In genomic region chr1:32400876-32401631, GRCh38 we compare ENCODE assay signal across 1 cellular context.
TF ChIP-seq lines count a peak whose summit lies in the region.

No MANE protein-coding gene starts in this region.

TF ChIP-seq in K562, 482 proteins besides CTCF, POLR2A, EP300 and RAD21 (continued from another document and continues in another):
- TF ChIP-seq UBTF (IDR thresholded peaks at IDR 0.05; ENCODE audit: borderline replicate concordance in 1 of 2, low read depth in 2 of 2, low read length in 2 of 2) = peak in 1 of 2 experiments; percentile 22; a peak in 1 of 4 replicates
- no peak for TF ChIP-seq ZNF212 (CRISPR knock-in tag; IDR thresholded peaks at IDR 0.05)
- TF ChIP-seq U2AF1 (optimal IDR thresholded peaks at IDR 0.05; ENCODE audit: low read depth, low read length) = no peak
- TF ChIP-seq ZNF253 (CRISPR knock-in tag; conservative IDR thresholded peaks at IDR 0.05) = no peak
- no peak for TF ChIP-seq ZC3H11A (IDR thresholded peaks at IDR 0.05; ENCODE audit: low read depth, low read length)
- TF ChIP-seq ZNF57 (CRISPR knock-in tag; IDR thresholded peaks at IDR 0.05) = no peak
- TF ChIP-seq CAMTA2 (CRISPR knock-in tag; conservative IDR thresholded peaks at IDR 0.05) = no peak
- TF ChIP-seq KLF13 (tag; IDR thresholded peaks at IDR 0.05; ENCODE audit: borderline replicate concordance, low read depth) = no peak
- no peak for TF ChIP-seq FOXJ2 (tag; IDR thresholded peaks at IDR 0.05)
- TF ChIP-seq, protein P1, sequence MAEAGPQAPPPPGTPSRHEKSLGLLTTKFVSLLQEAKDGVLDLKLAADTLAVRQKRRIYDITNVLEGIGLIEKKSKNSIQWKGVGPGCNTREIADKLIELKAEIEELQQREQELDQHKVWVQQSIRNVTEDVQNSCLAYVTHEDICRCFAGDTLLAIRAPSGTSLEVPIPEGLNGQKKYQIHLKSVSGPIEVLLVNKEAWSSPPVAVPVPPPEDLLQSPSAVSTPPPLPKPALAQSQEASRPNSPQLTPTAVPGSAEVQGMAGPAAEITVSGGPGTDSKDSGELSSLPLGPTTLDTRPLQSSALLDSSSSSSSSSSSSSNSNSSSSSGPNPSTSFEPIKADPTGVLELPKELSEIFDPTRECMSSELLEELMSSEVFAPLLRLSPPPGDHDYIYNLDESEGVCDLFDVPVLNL (CRISPR knock-in tag; IDR thresholded peaks at IDR 0.05; ENCODE audit: low read depth) = no peak
- no peak for TF ChIP-seq ZNF146 (CRISPR knock-in tag; IDR thresholded peaks at IDR 0.05; ENCODE audit: unreplicated experiment)
- TF ChIP-seq, protein P2, sequence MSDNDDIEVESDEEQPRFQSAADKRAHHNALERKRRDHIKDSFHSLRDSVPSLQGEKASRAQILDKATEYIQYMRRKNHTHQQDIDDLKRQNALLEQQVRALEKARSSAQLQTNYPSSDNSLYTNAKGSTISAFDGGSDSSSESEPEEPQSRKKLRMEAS (CRISPR knock-in tag; IDR thresholded peaks at IDR 0.05) = no peak
- TF ChIP-seq GMEB1 (CRISPR knock-in tag; IDR thresholded peaks at IDR 0.05) = no peak
- no peak for TF ChIP-seq TARDBP (IDR thresholded peaks at IDR 0.05)
- TF ChIP-seq ZBED1 (IDR thresholded peaks at IDR 0.05) = no peak
- peak; percentile 21; the same call in 1 of the 2 replicates for TF ChIP-seq ARID1B (IDR thresholded peaks at IDR 0.05)
- TF ChIP-seq ZNF23 (CRISPR knock-in tag; IDR thresholded peaks at IDR 0.05) = no peak
- TF ChIP-seq, protein P3, sequence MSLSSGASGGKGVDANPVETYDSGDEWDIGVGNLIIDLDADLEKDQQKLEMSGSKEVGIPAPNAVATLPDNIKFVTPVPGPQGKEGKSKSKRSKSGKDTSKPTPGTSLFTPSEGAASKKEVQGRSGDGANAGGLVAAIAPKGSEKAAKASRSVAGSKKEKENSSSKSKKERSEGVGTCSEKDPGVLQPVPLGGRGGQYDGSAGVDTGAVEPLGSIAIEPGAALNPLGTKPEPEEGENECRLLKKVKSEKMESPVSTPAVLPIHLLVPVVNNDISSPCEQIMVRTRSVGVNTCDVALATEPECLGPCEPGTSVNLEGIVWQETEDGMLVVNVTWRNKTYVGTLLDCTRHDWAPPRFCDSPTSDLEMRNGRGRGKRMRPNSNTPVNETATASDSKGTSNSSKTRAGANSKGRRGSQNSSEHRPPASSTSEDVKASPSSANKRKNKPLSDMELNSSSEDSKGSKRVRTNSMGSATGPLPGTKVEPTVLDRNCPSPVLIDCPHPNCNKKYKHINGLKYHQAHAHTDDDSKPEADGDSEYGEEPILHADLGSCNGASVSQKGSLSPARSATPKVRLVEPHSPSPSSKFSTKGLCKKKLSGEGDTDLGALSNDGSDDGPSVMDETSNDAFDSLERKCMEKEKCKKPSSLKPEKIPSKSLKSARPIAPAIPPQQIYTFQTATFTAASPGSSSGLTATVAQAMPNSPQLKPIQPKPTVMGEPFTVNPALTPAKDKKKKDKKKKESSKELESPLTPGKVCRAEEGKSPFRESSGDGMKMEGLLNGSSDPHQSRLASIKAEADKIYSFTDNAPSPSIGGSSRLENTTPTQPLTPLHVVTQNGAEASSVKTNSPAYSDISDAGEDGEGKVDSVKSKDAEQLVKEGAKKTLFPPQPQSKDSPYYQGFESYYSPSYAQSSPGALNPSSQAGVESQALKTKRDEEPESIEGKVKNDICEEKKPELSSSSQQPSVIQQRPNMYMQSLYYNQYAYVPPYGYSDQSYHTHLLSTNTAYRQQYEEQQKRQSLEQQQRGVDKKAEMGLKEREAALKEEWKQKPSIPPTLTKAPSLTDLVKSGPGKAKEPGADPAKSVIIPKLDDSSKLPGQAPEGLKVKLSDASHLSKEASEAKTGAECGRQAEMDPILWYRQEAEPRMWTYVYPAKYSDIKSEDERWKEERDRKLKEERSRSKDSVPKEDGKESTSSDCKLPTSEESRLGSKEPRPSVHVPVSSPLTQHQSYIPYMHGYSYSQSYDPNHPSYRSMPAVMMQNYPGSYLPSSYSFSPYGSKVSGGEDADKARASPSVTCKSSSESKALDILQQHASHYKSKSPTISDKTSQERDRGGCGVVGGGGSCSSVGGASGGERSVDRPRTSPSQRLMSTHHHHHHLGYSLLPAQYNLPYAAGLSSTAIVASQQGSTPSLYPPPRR (CRISPR knock-in tag; IDR thresholded peaks at IDR 0.05; ENCODE audit: borderline replicate concordance) = no peak
- no peak for TF ChIP-seq POLR2AphosphoS2 (IDR thresholded peaks at IDR 0.05; ENCODE audit: low read length)
- TF ChIP-seq MAFF (IDR thresholded peaks at IDR 0.05; ENCODE audit: low read length) = no peak
- TF ChIP-seq EGR1 (conservative IDR thresholded peaks at IDR 0.05) = no peak
- TF ChIP-seq KAT2B (IDR thresholded peaks at IDR 0.05; ENCODE audit: low read depth, low read length) = no peak
- TF ChIP-seq, protein P4, sequence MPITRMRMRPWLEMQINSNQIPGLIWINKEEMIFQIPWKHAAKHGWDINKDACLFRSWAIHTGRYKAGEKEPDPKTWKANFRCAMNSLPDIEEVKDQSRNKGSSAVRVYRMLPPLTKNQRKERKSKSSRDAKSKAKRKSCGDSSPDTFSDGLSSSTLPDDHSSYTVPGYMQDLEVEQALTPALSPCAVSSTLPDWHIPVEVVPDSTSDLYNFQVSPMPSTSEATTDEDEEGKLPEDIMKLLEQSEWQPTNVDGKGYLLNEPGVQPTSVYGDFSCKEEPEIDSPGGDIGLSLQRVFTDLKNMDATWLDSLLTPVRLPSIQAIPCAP (CRISPR knock-in tag; IDR thresholded peaks at IDR 0.05; ENCODE audit: borderline replicate concordance) = no peak
- no peak for TF ChIP-seq ZNF408 (CRISPR knock-in tag; IDR thresholded peaks at IDR 0.05; ENCODE audit: low read depth)
- TF ChIP-seq KDM4B (IDR thresholded peaks at IDR 0.05; ENCODE audit: borderline replicate concordance in 2 of 2, low read depth in 1 of 2) = peak in 1 of 2 experiments; percentile 44; a peak in 1 of 4 replicates
- TF ChIP-seq RCOR1 (IDR thresholded peaks at IDR 0.05; ENCODE audit: borderline replicate concordance in 1 of 2, low read depth in 2 of 2, low read length in 2 of 2) = peak in 1 of 2 experiments; percentile 20; a peak in 1 of 4 replicates
- no peak for TF ChIP-seq ZNF551 (CRISPR knock-in tag; IDR thresholded peaks at IDR 0.05)
- no peak for TF ChIP-seq ESRRB (CRISPR knock-in tag; IDR thresholded peaks at IDR 0.05; ENCODE audit: borderline replicate concordance)
- no peak for TF ChIP-seq ADNP (tag; IDR thresholded peaks at IDR 0.05)
- TF ChIP-seq TCF3 (CRISPR knock-in tag; IDR thresholded peaks at IDR 0.05) = peak; percentile 28; the same call in 1 of the 2 replicates
- TF ChIP-seq ZNF12 (CRISPR knock-in tag; IDR thresholded peaks at IDR 0.05) = no peak
- 0 out of 2 replicates have a peak, but pooled peaks have one; percentile 16 for TF ChIP-seq ZNF41 (CRISPR knock-in tag; conservative IDR thresholded peaks at IDR 0.05)
- no peak for TF ChIP-seq ELF2 (CRISPR knock-in tag; IDR thresholded peaks at IDR 0.05)
- TF ChIP-seq, protein P5, sequence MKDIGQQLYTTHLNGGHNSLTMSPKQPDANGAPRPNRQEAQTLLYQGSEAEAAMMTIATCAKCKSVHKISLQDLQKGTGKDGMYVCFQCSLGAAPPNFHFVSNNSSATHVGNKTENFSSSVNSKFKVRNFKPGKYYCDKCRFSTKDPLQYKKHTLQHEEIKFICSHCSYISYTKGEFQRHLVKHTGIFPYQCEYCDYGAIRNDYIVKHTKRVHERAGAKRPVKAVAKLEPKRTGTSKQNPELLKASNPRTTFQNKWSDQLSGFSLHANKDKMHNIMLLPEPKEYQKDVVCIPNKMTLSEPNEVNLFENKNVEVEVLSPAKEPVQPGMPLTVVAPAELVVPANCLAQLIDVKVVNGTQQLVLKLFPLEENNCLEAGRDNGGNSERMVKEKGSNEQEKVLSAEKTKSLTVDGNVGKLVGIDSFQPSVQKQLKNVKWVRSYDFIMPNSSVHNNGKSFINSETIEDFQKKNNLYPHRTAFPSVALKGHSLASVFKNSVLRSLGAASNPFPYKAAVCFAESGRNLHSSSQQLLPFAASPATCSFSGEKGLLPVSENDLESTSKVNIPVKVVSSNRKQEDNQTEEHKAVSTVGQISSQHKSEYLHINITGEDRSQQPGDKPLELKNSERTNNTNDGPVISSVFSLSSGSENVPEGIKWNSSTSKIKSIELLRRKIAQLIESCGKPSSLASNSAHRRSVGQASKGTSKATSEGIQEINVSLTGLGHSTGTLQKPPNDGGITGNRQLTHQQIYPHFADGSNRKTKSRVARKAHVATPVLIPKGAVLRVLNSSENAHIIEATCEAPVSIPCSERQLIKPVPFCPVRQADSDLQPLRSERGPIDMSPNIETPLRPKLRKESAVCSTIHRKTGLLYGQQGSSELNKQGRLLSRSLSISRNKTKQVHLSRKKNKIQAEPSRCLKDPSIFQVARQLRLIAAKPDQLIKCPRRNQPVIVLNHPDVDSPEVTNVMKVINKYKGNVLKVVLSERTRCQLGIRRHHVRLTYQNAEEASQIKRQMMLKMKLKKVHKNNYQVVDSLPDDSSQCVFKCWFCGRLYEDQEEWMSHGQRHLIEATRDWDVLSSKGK (CRISPR knock-in tag; IDR thresholded peaks at IDR 0.05) = no peak
- 0 out of 2 replicates have a peak, but pooled peaks have one; percentile 48 for TF ChIP-seq ETV5 (CRISPR knock-in tag; IDR thresholded peaks at IDR 0.05; ENCODE audit: low read depth)
- TF ChIP-seq NR1H2 (CRISPR knock-in tag; IDR thresholded peaks at IDR 0.05) = no peak
- TF ChIP-seq PTTG1 (tag; IDR thresholded peaks at IDR 0.05; ENCODE audit: low read depth) = no peak
- TF ChIP-seq, protein P6, sequence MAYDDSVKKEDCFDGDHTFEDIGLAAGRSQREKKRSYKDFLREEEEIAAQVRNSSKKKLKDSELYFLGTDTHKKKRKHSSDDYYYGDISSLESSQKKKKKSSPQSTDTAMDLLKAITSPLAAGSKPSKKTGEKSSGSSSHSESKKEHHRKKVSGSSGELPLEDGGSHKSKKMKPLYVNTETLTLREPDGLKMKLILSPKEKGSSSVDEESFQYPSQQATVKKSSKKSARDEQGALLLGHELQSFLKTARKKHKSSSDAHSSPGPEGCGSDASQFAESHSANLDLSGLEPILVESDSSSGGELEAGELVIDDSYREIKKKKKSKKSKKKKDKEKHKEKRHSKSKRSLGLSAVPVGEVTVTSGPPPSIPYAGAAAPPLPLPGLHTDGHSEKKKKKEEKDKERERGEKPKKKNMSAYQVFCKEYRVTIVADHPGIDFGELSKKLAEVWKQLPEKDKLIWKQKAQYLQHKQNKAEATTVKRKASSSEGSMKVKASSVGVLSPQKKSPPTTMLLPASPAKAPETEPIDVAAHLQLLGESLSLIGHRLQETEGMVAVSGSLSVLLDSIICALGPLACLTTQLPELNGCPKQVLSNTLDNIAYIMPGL (CRISPR knock-in tag; IDR thresholded peaks at IDR 0.05) = no peak
- TF ChIP-seq DMBX1 (CRISPR knock-in tag; IDR thresholded peaks at IDR 0.05; ENCODE audit: borderline replicate concordance) = peak; percentile 52; the same call in 1 of the 2 replicates
- TF ChIP-seq ZNF586 (CRISPR knock-in tag; conservative IDR thresholded peaks at IDR 0.05) = no peak
- TF ChIP-seq, protein P7, sequence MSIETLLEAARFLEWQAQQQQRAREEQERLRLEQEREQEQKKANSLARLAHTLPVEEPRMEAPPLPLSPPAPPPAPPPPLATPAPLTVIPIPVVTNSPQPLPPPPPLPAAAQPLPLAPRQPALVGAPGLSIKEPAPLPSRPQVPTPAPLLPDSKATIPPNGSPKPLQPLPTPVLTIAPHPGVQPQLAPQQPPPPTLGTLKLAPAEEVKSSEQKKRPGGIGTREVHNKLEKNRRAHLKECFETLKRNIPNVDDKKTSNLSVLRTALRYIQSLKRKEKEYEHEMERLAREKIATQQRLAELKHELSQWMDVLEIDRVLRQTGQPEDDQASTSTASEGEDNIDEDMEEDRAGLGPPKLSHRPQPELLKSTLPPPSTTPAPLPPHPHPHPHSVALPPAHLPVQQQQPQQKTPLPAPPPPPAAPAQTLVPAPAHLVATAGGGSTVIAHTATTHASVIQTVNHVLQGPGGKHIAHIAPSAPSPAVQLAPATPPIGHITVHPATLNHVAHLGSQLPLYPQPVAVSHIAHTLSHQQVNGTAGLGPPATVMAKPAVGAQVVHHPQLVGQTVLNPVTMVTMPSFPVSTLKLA (conservative IDR thresholded peaks at IDR 0.05) = no peak
- TF ChIP-seq ILF3 (IDR thresholded peaks at IDR 0.05; ENCODE audit: borderline replicate concordance) = no peak
- TF ChIP-seq PKNOX1 (IDR thresholded peaks at IDR 0.05) = no peak
- TF ChIP-seq MTF1 (CRISPR knock-in tag; IDR thresholded peaks at IDR 0.05; ENCODE audit: borderline replicate concordance) = no peak
- TF ChIP-seq ZFP36 (IDR thresholded peaks at IDR 0.05; ENCODE audit: low read depth, low read length, partially characterized antibody) = no peak
- no peak for TF ChIP-seq MTA3 (IDR thresholded peaks at IDR 0.05; ENCODE audit: borderline replicate concordance)
